In genomic region chr3:16406579-16406978, GRCh38 we compare ENCODE assay signal across 20 cellular contexts.
DNase-seq lines count a peak whose midpoint lies in the region; ATAC-seq and TF ChIP-seq lines count a peak whose summit lies in the region.
"Had no signal": no experiment of that assay in that cellular context is flagged by ENCODE, and none has a peak within 500 bp of the region (broad histone marks: within the 10 kb centered on the region; RNA-seq: fewer than 3 reads in every experiment).

No MANE protein-coding gene starts in this region.

- no peak overlapping the region for H3K27ac ChIP-seq in WERI-Rb-1
- H3K27ac ChIP-seq: ascending aorta, transverse colon had no signal

- peak; percentile 54 for ATAC-seq in GM18867 (IDR thresholded peaks at IDR 0.05; ENCODE audit: unreplicated experiment)
- ATAC-seq in HG02759 (IDR thresholded peaks at IDR 0.05; ENCODE audit: unreplicated experiment) = peak; percentile 35
- ATAC-seq in activated T-helper 17 cell treated with anti-CD3 and anti-CD28 coated beads, Interleukin-2, amount 50 U/mL, for 72 hours (replicated peaks) = peak; percentile 87
- no peak for ATAC-seq in stimulated activated naive CD8-positive, alpha-beta T cell treated with anti-CD3 and anti-CD28 coated beads, Interleukin-15, amount 100 ng/mL, for 72 hours
- ATAC-seq: T-cell had no signal

- no peaks in the 10 kb centered on the region for H3K27me3 ChIP-seq in WERI-Rb-1 (ENCODE audit: insufficient read depth, low read depth, severe bottlenecking)
- H3K27me3 ChIP-seq: ascending aorta, transverse colon had no signal

- TF ChIP-seq CTCF in GM12865 (IDR thresholded peaks at IDR 0.05; ENCODE audit: insufficient read depth, low read depth, low read length, missing control alignments) (no peak), WERI-Rb-1 (IDR thresholded peaks at IDR 0.05; ENCODE audit: low read depth, low read length) (no peak)

- H3K4me3 Mint-ChIP-seq in activated T-helper 17 cell treated with anti-CD3 and anti-CD28 coated beads, Interleukin-2, amount 50 U/mL, for 72 hours = no peak overlapping the region
- H3K4me3 Mint-ChIP-seq in stimulated activated naive CD8-positive, alpha-beta T cell treated with anti-CD3 and anti-CD28 coated beads, Interleukin-15, amount 100 ng/mL, for 72 hours = no peak overlapping the region
- H3K4me3 Mint-ChIP-seq: neural crest cell, T-cell had no signal

- no peaks in the 10 kb centered on the region for H3K9me3 ChIP-seq in WERI-Rb-1 (ENCODE audit: severe bottlenecking)
- H3K9me3 ChIP-seq: ascending aorta, transverse colon had no signal

- H3K27ac Mint-ChIP-seq in activated T-helper 17 cell treated with anti-CD3 and anti-CD28 coated beads, Interleukin-2, amount 50 U/mL, for 72 hours = no peak overlapping the region
- H3K27ac Mint-ChIP-seq in stimulated activated naive CD8-positive, alpha-beta T cell treated with anti-CD3 and anti-CD28 coated beads, Interleukin-15, amount 100 ng/mL, for 72 hours = no peak overlapping the region

- no peak overlapping the region for H3K4me3 ChIP-seq in GM12865 (ENCODE audit: low read depth, low read length)
- H3K4me3 ChIP-seq in WERI-Rb-1 (ENCODE audit: low read depth, low read length) = no peak overlapping the region
- H3K4me3 ChIP-seq: ascending aorta, transverse colon had no signal

- peaks cover 30% of the 10 kb centered on the region for H3K4me1 Mint-ChIP-seq in activated T-helper 17 cell treated with anti-CD3 and anti-CD28 coated beads, Interleukin-2, amount 50 U/mL, for 72 hours
- H3K4me1 Mint-ChIP-seq in stimulated activated naive CD8-positive, alpha-beta T cell treated with anti-CD3 and anti-CD28 coated beads, Interleukin-15, amount 100 ng/mL, for 72 hours = peaks cover 45% of the 10 kb centered on the region

- no peaks in the 10 kb centered on the region for H3K9me3 Mint-ChIP-seq in activated T-helper 17 cell treated with anti-CD3 and anti-CD28 coated beads, Interleukin-2, amount 50 U/mL, for 72 hours
- H3K9me3 Mint-ChIP-seq in stimulated activated naive CD8-positive, alpha-beta T cell treated with anti-CD3 and anti-CD28 coated beads, Interleukin-15, amount 100 ng/mL, for 72 hours = no peaks in the 10 kb centered on the region
- H3K9me3 Mint-ChIP-seq: T-cell had no signal

- peaks cover 67% of the 10 kb centered on the region for H3K36me3 Mint-ChIP-seq in activated T-helper 17 cell treated with anti-CD3 and anti-CD28 coated beads, Interleukin-2, amount 50 U/mL, for 72 hours (ENCODE audit: low read depth)

- intact Hi-C loops in head of caudate nucleus (cut with DNase I) = no loop called here

- peak; percentile 51 for DNase-seq in GM12865 (ENCODE audit: low read depth)
- no peak for DNase-seq in NCI-H748 treated with DMSO at 0.1 percent for 48 hours (lab: John Stamatoyannopoulos, UW)
- DNase-seq in head of caudate nucleus = no peak
- DNase-seq in stimulated activated naive CD8-positive, alpha-beta T cell treated with anti-CD3 and anti-CD28 coated beads, Interleukin-15, amount 100 ng/mL, for 72 hours = no peak
- no peak for DNase-seq in WERI-Rb-1
- DNase-seq: activated effector memory CD4-positive, alpha-beta T cell treated with Interleukin-2 at 50 U/mL for 16 hours; Calu3; GOT3; hypothalamus; Kasumi-1; kidney glomerular epithelial cell; NCI-H1105 treated with DMSO at 0.1 percent for 48 hours; NCI-H2171; T-cell; transverse colon had no signal

- no peaks in the 10 kb centered on the region for H3K36me3 ChIP-seq in WERI-Rb-1
- H3K36me3 ChIP-seq: transverse colon had no signal

- H3K27me3 Mint-ChIP-seq in activated T-helper 17 cell treated with anti-CD3 and anti-CD28 coated beads, Interleukin-2, amount 50 U/mL, for 72 hours = no peaks in the 10 kb centered on the region
- H3K27me3 Mint-ChIP-seq in stimulated activated naive CD8-positive, alpha-beta T cell treated with anti-CD3 and anti-CD28 coated beads, Interleukin-15, amount 100 ng/mL, for 72 hours = no peaks in the 10 kb centered on the region
- H3K27me3 Mint-ChIP-seq: T-cell had no signal
